15 cellular contexts compared by ENCODE assay signal in genomic region chr5:178320281-178320855, GRCh38.
DNase-seq lines count a peak whose midpoint lies in the region; ATAC-seq and TF ChIP-seq lines count a peak whose summit lies in the region.
"Had no signal": no experiment of that assay in that cellular context is flagged by ENCODE, and none has a peak within 500 bp of the region (broad histone marks: within the 10 kb centered on the region; RNA-seq: fewer than 3 reads in every experiment).

No MANE protein-coding gene starts in this region.

- ATAC-seq in left lobe of liver (no peak), GM18520 (IDR thresholded peaks at IDR 0.05; ENCODE audit: unreplicated experiment) (no peak), HG03442 (IDR thresholded peaks at IDR 0.05; ENCODE audit: unreplicated experiment) (no peak)

- no peak overlapping the region for H3K27ac Mint-ChIP-seq in CD14-positive monocyte
- H3K27ac Mint-ChIP-seq: B cell had no signal

- DNase-seq in CD14-positive monocyte (ENCODE audit: low spot score) = peak; percentile 33
- DNase-seq in LHCN-M2 (ENCODE audit: low read depth) = peak; percentile 44
- DNase-seq in left kidney (ENCODE audit: low read depth, low spot score) = peak; percentile 38
- peak; percentile 48 for DNase-seq in sigmoid colon
- no peak for DNase-seq in left lobe of liver (ENCODE audit: low spot score)
- DNase-seq in DMS153 (lab: John Stamatoyannopoulos, UW) = no peak
- DNase-seq: DMS 273 treated with DMSO at 0.1 percent for 48 hours, HCEC 1CT, NCI-H1048, NCI-H2107, NCI-H226, NCI-H526 treated with DMSO at 0.1 percent for 48 hours had no signal

- TF ChIP-seq EP300 in sigmoid colon (IDR thresholded peaks at IDR 0.05) = no peak

- 77 to 80% methylated on average over 18 of the region's 18 CpGs for WGBS in sigmoid colon, 2 donors

- no peak overlapping the region for H3K4me3 ChIP-seq in sigmoid colon

- H3K27me3 Mint-ChIP-seq in CD14-positive monocyte (ENCODE audit: low read depth in 3 of 3) = peaks cover 0 to 1% (median 0%) of the 10 kb centered on the region in 3 donors

- H3K9me3 Mint-ChIP-seq in CD14-positive monocyte = peaks cover 5 to 18% (median 10%) of the 10 kb centered on the region in 7 donors

- H3K27ac ChIP-seq in sigmoid colon = no peak overlapping the region

- H3K36me3 Mint-ChIP-seq in CD14-positive monocyte = no peaks in the 10 kb centered on the region

- no peaks in the 10 kb centered on the region for H3K9me3 ChIP-seq in sigmoid colon

- no peaks in the 10 kb centered on the region for H3K27me3 ChIP-seq in sigmoid colon

- H3K4me3 Mint-ChIP-seq in CD14-positive monocyte = no peak overlapping the region
- H3K4me3 Mint-ChIP-seq: B cell had no signal

- H3K4me1 ChIP-seq in sigmoid colon = no peaks in the 10 kb centered on the region

- intact Hi-C loops in CD14-positive monocyte (cut with micrococcal nuclease) (no loop called here), sigmoid colon (cut with DNase I) (no loop called here)

- H3K36me3 ChIP-seq in sigmoid colon = no peaks in the 10 kb centered on the region

- TF ChIP-seq POLR2A in sigmoid colon (IDR thresholded peaks at IDR 0.05) = no peak

- TF ChIP-seq CTCF in CD14-positive monocyte (IDR thresholded peaks at IDR 0.05) (no peak), sigmoid colon (IDR thresholded peaks at IDR 0.05) (no peak)

- H3K4me1 Mint-ChIP-seq in CD14-positive monocyte = no peaks in the 10 kb centered on the region

Comparison
In these comparisons a context has a peak if more than half of its experiments do, and no peak if none do; other contexts are left out.
1. DNase-seq: peak in CD14-positive monocyte (single experiment), LHCN-M2 (single experiment), left kidney (single experiment) and sigmoid colon (single experiment); none in left lobe of liver (single experiment) and DMS153 (single experiment).